In genomic region chr9:109319072-109319630, GRCh38 we compare ENCODE assay signal across 9 cellular contexts. TPM values are rescaled to one million over a fixed set of nuclear protein-coding genes. Genes with fewer than 3 reads are reported as not detected.
DNase-seq lines count a peak whose midpoint lies in the region; ATAC-seq and TF ChIP-seq lines count a peak whose summit lies in the region.
"Had no signal": no experiment of that assay in that cellular context is flagged by ENCODE, and none has a peak within 500 bp of the region (broad histone marks: within the 10 kb centered on the region; RNA-seq: fewer than 3 reads in every experiment).

No MANE protein-coding gene starts in this region.

- no peak for TF ChIP-seq CTCF in CD14-positive monocyte (IDR thresholded peaks at IDR 0.05)

- peak overlapping the region; percentile 34 for H3K4me3 ChIP-seq in mesodermal cell (ENCODE audit: extremely low read depth, insufficient read depth, low read length, poor library complexity, severe bottlenecking)

- no peak overlapping the region for H3K27ac Mint-ChIP-seq in CD14-positive monocyte
- no peak overlapping the region for H3K27ac Mint-ChIP-seq in central memory CD8-positive, alpha-beta T cell (ENCODE audit: low read depth)

- H3K27me3 Mint-ChIP-seq in CD14-positive monocyte (ENCODE audit: low read depth in 3 of 3): peaks cover 57 to 81% (median 78%) of the 10 kb centered on the region in 3 donors
- H3K27me3 Mint-ChIP-seq in central memory CD8-positive, alpha-beta T cell: peaks cover 86% of the 10 kb centered on the region

- peaks cover 0 to 2% of the 10 kb centered on the region in 2 donors for H3K36me3 Mint-ChIP-seq in CD14-positive monocyte
- H3K36me3 Mint-ChIP-seq in central memory CD8-positive, alpha-beta T cell (ENCODE audit: insufficient read depth): no peaks in the 10 kb centered on the region

- H3K36me3 ChIP-seq in mesodermal cell (ENCODE audit: control insufficient read depth, insufficient read depth, low read length): no peaks in the 10 kb centered on the region

- H3K9me3 Mint-ChIP-seq in CD14-positive monocyte: peaks cover 0 to 16% (median 5%) of the 10 kb centered on the region in 7 donors
- no peaks in the 10 kb centered on the region for H3K9me3 Mint-ChIP-seq in central memory CD8-positive, alpha-beta T cell

- H3K4me1 Mint-ChIP-seq in CD14-positive monocyte: peaks cover 28% of the 10 kb centered on the region
- H3K4me1 Mint-ChIP-seq in central memory CD8-positive, alpha-beta T cell: peaks cover 9% of the 10 kb centered on the region

- no peaks in the 10 kb centered on the region for H3K9me3 ChIP-seq in mesodermal cell (ENCODE audit: control insufficient read depth, low read length)

- no peak for ATAC-seq in central memory CD8-positive, alpha-beta T cell (replicated peaks; ENCODE audit: extremely low read depth, poor library complexity, severe bottlenecking)
- ATAC-seq in HG03039 (IDR thresholded peaks at IDR 0.05; ENCODE audit: unreplicated experiment) (no peak), esophagus mucosa (no peak)

- H3K4me1 ChIP-seq in mesodermal cell (ENCODE audit: control insufficient read depth, insufficient read depth, low read length, poor library complexity, severe bottlenecking): peaks cover 6% of the 10 kb centered on the region

- WGBS in mesodermal cell (ENCODE audit: insufficient coverage in 2 of 2), 2 experiments: 10 to 12% methylated on average over 13 to 29 of the region's 39 CpGs

- no peak overlapping the region for H3K27ac ChIP-seq in mesodermal cell (ENCODE audit: low read depth, low read length, severe bottlenecking)

- intact Hi-C loops in CD14-positive monocyte (cut with micrococcal nuclease): no loop called here

- DNase-seq in CD14-positive monocyte (ENCODE audit: low spot score) (no peak), NCI-H146 treated with DMSO at 0.1 percent for 48 hours (lab: John Stamatoyannopoulos, UW; ENCODE audit: unreplicated experiment) (peak; percentile 22), D341Med (ENCODE audit: low spot score) (no peak), NCI-H446 treated with DMSO at 0.1 percent for 48 hours (lab: John Stamatoyannopoulos, UW) (no peak)
- no peak for DNase-seq in central memory CD8-positive, alpha-beta T cell (ENCODE audit: low spot score in 2 of 2)
- DNase-seq: NCI-H1694 treated with DMSO at 0.1 percent for 48 hours had no signal

- peak overlapping the region; percentile 47 to 71 for H3K4me3 Mint-ChIP-seq in CD14-positive monocyte
- H3K4me3 Mint-ChIP-seq in central memory CD8-positive, alpha-beta T cell: peak overlapping the region; percentile 73

RNA-seq across cellular contexts. Expression of gene EPB41L4B, which starts 1.7 kb away (rescaled TPM):
- not detected for polyA plus RNA-seq in CD14-positive monocyte
- 0.66 TPM for polyA plus RNA-seq in mesodermal cell (2013, experiment 1 of 2)
- 0.40 TPM for polyA plus RNA-seq in mesodermal cell (2013, experiment 2 of 2)
- total RNA-seq in esophagus mucosa: 1.1 TPM
